In genomic region chr5:147876141-147876540, GRCh38 we compare ENCODE assay signal across 1 cellular context.
TF ChIP-seq lines count a peak whose summit lies in the region.

No MANE protein-coding gene starts in this region.

TF ChIP-seq in GM23338, 12 proteins besides CTCF, POLR2A, EP300 and RAD21 (continued from another document):
- TF ChIP-seq, protein P1, sequence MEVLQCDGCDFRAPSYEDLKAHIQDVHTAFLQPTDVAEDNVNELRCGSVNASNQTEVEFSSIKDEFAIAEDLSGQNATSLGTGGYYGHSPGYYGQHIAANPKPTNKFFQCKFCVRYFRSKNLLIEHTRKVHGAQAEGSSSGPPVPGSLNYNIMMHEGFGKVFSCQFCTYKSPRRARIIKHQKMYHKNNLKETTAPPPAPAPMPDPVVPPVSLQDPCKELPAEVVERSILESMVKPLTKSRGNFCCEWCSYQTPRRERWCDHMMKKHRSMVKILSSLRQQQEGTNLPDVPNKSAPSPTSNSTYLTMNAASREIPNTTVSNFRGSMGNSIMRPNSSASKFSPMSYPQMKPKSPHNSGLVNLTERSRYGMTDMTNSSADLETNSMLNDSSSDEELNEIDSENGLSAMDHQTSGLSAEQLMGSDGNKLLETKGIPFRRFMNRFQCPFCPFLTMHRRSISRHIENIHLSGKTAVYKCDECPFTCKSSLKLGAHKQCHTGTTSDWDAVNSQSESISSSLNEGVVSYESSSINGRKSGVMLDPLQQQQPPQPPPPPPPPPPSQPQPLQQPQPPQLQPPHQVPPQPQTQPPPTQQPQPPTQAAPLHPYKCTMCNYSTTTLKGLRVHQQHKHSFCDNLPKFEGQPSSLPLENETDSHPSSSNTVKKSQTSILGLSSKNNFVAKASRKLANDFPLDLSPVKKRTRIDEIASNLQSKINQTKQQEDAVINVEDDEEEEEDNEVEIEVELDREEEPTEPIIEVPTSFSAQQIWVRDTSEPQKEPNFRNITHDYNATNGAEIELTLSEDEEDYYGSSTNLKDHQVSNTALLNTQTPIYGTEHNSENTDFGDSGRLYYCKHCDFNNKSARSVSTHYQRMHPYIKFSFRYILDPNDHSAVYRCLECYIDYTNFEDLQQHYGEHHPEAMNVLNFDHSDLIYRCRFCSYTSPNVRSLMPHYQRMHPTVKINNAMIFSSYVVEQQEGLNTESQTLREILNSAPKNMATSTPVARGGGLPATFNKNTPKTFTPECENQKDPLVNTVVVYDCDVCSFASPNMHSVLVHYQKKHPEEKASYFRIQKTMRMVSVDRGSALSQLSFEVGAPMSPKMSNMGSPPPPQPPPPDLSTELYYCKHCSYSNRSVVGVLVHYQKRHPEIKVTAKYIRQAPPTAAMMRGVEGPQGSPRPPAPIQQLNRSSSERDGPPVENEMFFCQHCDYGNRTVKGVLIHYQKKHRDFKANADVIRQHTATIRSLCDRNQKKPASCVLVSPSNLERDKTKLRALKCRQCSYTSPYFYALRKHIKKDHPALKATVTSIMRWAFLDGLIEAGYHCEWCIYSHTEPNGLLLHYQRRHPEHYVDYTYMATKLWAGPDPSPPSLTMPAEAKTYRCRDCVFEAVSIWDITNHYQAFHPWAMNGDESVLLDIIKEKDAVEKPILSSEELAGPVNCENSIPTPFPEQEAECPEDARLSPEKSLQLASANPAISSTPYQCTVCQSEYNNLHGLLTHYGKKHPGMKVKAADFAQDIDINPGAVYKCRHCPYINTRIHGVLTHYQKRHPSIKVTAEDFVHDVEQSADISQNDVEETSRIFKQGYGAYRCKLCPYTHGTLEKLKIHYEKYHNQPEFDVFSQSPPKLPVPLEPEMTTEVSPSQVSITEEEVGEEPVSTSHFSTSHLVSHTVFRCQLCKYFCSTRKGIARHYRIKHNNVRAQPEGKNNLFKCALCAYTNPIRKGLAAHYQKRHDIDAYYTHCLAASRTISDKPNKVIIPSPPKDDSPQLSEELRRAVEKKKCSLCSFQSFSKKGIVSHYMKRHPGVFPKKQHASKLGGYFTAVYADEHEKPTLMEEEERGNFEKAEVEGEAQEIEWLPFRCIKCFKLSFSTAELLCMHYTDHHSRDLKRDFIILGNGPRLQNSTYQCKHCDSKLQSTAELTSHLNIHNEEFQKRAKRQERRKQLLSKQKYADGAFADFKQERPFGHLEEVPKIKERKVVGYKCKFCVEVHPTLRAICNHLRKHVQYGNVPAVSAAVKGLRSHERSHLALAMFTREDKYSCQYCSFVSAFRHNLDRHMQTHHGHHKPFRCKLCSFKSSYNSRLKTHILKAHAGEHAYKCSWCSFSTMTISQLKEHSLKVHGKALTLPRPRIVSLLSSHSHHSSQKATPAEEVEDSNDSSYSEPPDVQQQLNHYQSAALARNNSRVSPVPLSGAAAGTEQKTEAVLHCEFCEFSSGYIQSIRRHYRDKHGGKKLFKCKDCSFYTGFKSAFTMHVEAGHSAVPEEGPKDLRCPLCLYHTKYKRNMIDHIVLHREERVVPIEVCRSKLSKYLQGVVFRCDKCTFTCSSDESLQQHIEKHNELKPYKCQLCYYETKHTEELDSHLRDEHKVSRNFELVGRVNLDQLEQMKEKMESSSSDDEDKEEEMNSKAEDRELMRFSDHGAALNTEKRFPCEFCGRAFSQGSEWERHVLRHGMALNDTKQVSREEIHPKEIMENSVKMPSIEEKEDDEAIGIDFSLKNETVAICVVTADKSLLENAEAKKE (CRISPR knock-in tag; IDR thresholded peaks at IDR 0.05) = no peak
- TF ChIP-seq NANOG (IDR thresholded peaks at IDR 0.05; ENCODE audit: borderline replicate concordance) = no peak
- TF ChIP-seq STAT1 (IDR thresholded peaks at IDR 0.05; ENCODE audit: unreplicated experiment) = no peak
- TF ChIP-seq POLR2AphosphoS5 (IDR thresholded peaks at IDR 0.05; ENCODE audit: low read depth) = no peak
- TF ChIP-seq EZH2 (IDR thresholded peaks at IDR 0.05; ENCODE audit: low read depth, unreplicated experiment) = no peak
- TF ChIP-seq, protein P2, sequence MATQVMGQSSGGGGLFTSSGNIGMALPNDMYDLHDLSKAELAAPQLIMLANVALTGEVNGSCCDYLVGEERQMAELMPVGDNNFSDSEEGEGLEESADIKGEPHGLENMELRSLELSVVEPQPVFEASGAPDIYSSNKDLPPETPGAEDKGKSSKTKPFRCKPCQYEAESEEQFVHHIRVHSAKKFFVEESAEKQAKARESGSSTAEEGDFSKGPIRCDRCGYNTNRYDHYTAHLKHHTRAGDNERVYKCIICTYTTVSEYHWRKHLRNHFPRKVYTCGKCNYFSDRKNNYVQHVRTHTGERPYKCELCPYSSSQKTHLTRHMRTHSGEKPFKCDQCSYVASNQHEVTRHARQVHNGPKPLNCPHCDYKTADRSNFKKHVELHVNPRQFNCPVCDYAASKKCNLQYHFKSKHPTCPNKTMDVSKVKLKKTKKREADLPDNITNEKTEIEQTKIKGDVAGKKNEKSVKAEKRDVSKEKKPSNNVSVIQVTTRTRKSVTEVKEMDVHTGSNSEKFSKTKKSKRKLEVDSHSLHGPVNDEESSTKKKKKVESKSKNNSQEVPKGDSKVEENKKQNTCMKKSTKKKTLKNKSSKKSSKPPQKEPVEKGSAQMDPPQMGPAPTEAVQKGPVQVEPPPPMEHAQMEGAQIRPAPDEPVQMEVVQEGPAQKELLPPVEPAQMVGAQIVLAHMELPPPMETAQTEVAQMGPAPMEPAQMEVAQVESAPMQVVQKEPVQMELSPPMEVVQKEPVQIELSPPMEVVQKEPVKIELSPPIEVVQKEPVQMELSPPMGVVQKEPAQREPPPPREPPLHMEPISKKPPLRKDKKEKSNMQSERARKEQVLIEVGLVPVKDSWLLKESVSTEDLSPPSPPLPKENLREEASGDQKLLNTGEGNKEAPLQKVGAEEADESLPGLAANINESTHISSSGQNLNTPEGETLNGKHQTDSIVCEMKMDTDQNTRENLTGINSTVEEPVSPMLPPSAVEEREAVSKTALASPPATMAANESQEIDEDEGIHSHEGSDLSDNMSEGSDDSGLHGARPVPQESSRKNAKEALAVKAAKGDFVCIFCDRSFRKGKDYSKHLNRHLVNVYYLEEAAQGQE (IDR thresholded peaks at IDR 0.05; ENCODE audit: unreplicated experiment) = no peak
- TF ChIP-seq ZNF331 (CRISPR knock-in tag; IDR thresholded peaks at IDR 0.05; ENCODE audit: low read depth) = no peak
